8 cellular contexts compared by ENCODE assay signal in the genomic region with DNA sequence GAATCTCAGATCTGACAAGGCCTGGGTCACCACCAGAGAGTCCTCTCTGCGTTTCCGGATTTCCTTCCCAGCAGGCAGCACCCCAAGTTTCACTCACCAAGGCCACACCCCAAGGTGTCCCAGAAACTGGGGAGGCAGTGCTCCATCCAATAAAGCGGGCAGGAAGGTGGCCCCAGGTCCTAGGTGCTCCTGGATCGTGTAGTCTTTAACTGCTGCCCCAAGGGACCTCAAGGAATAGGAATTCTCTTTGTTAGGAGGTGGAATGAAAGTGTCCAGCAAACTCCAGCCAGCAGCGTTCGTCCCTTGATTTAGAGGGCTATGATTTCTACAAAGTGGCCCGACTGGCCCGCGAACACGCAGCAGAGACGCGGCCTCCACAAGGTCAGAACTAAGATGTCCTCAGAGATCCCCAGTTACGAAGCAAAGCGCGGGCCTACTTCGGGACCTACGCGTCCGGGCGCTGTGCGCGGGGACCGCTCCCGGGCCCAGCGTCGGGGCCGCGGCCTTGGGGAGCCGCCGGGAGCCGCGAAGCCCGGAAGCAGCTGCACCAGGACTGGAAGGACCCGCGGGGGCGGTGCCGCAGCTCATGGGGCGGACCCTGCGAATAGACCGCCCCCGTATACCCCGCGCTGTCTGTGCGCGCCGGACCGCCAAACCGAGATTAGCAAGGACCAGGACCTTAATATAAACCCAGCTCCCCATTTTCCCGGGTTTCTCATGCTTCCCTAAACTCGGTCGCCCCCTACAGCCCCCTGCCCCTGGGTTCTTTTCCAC. TPM values are rescaled to one million over a fixed set of nuclear protein-coding genes. Genes with fewer than 3 reads are reported as not detected.
A peak's percentile ranks its signal among the peaks of the same experiment; 100 is the strongest.
DNase-seq lines count a peak whose midpoint lies in the region; ATAC-seq, FAIRE-seq and TF ChIP-seq lines count a peak whose summit lies in the region.

A gene with protein sequence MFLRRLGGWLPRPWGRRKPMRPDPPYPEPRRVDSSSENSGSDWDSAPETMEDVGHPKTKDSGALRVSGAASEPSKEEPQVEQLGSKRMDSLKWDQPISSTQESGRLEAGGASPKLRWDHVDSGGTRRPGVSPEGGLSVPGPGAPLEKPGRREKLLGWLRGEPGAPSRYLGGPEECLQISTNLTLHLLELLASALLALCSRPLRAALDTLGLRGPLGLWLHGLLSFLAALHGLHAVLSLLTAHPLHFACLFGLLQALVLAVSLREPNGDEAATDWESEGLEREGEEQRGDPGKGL (minus strand): TSS at position 555 of the 774 bp plus-strand sequence. CDS start 831 bp downstream, outside the sequence.

- H3K9ac ChIP-seq in smooth muscle cell (ENCODE audit: low read depth): peak within 1 kb of the TSS; percentile 84

- H3F3A ChIP-seq in smooth muscle cell (ENCODE audit: low read depth): peaks cover 12% of the 10 kb centered on the region

- peaks cover 25% of the 10 kb centered on the region for H3K4me1 ChIP-seq in smooth muscle cell (ENCODE audit: low read depth)

- peak within 1 kb of the TSS; percentile 30 for H2AFZ ChIP-seq in smooth muscle cell (ENCODE audit: low read depth)

- peaks cover 29% of the 10 kb centered on the region for H3K36me3 Mint-ChIP-seq in WTC11
- peaks cover 8 to 19% (median 9%) of the 10 kb centered on the region in 3 donors for H3K36me3 Mint-ChIP-seq in immature natural killer cell

- H3K4me1 Mint-ChIP-seq in WTC11: peaks cover 38% of the 10 kb centered on the region
- H3K4me1 Mint-ChIP-seq in immature natural killer cell: peaks cover 76 to 80% of the 10 kb centered on the region in 2 donors

- CTCF ChIA-PET in WTC11 (lab: Charles Lee): interaction anchor here (0.8 to 2.2 kb wide), 17 partner anchors 8 to 292 kb away, joined by 3 to 14 read pairs (median 6); a partner anchor contains a TSS

- POLR2A ChIA-PET in WTC11 (lab: Charles Lee): interaction anchor here (0.7 to 1.4 kb wide), 9 partner anchors 8 to 167 kb away, joined by 3 to 11 read pairs (median 4); a partner anchor contains a TSS

- no peak for TF ChIP-seq CTCF in WTC11 (IDR thresholded peaks at IDR 0.05)
- TF ChIP-seq CTCF in bronchial epithelial cell (IDR thresholded peaks at IDR 0.05; ENCODE audit: insufficient read depth, low read length, severe bottlenecking): no peak
- no peak for TF ChIP-seq CTCF in smooth muscle cell (IDR thresholded peaks at IDR 0.05; ENCODE audit: borderline replicate concordance, insufficient read depth, poor library complexity, severe bottlenecking)

- H3K27ac ChIP-seq in smooth muscle cell (ENCODE audit: low read depth): peak within 1 kb of the TSS; percentile 69

- no peak for FAIRE-seq in bronchial epithelial cell (lab: Jason Lieb, UNC)

- H3K27me3 Mint-ChIP-seq in WTC11 (ENCODE audit: low read depth) (no peaks in the 10 kb centered on the region), immature natural killer cell (ENCODE audit: low read depth in 3 of 3) (peaks cover 9 to 12% (median 9%) of the 10 kb centered on the region in 3 donors)

- H3K9me3 Mint-ChIP-seq in WTC11 (no peaks in the 10 kb centered on the region), immature natural killer cell (no peaks in the 10 kb centered on the region)

- H3K27ac Mint-ChIP-seq in WTC11 (peak within 1 kb of the TSS; percentile 91), immature natural killer cell (peak within 1 kb of the TSS; percentile 83 to 95 (median 92))

- peaks cover 49% of the 10 kb centered on the region for H3K79me2 ChIP-seq in smooth muscle cell (ENCODE audit: low read depth)

- H3K4me2 ChIP-seq in smooth muscle cell: peak within 1 kb of the TSS; percentile 92

- peak; percentile 70 for DNase-seq in GDM1 (lab: John Stamatoyannopoulos, UW)
- peak; percentile 51 for DNase-seq in NCI-H2196 treated with DMSO at 0.1 percent for 48 hours (lab: John Stamatoyannopoulos, UW; ENCODE audit: unreplicated experiment)
- DNase-seq in WTC11 (ENCODE audit: low spot score): peak; percentile 89
- DNase-seq in bronchial epithelial cell (ENCODE audit: low read depth): peak; percentile 62
- peak; percentile 76 to 79 (median 78) for DNase-seq in immature natural killer cell
- peak; percentile 46 for DNase-seq in smooth muscle cell (lab: John Stamatoyannopoulos, UW; ENCODE audit: unreplicated experiment)

- H4K20me1 ChIP-seq in smooth muscle cell (ENCODE audit: low read depth): peaks cover 15% of the 10 kb centered on the region

- WGBS in smooth muscle cell (ENCODE audit: low lambda C conversion rate): 2% methylated on average over 40 of the region's 51 CpGs

- ATAC-seq in HG02763 (IDR thresholded peaks at IDR 0.05; ENCODE audit: unreplicated experiment): peak; percentile 46
- ATAC-seq in WTC11: peak; percentile 83
- ATAC-seq in GM21360 (IDR thresholded peaks at IDR 0.05; ENCODE audit: unreplicated experiment): no peak

- H3K36me3 ChIP-seq in bronchial epithelial cell (ENCODE audit: control insufficient read depth, insufficient read depth, low read length) (peaks cover 6% of the 10 kb centered on the region), smooth muscle cell (ENCODE audit: low read depth) (no peaks in the 10 kb centered on the region)

- H3K4me3 Mint-ChIP-seq in WTC11 (peak within 1 kb of the TSS; percentile 89), immature natural killer cell (peak within 1 kb of the TSS; percentile 87 to 91 (median 90))

- H3K27me3 ChIP-seq in bronchial epithelial cell (ENCODE audit: control insufficient read depth, insufficient read depth, low read length) (no peaks in the 10 kb centered on the region), smooth muscle cell (ENCODE audit: low read depth) (no peaks in the 10 kb centered on the region)

- no peaks in the 10 kb centered on the region for H3K9me3 ChIP-seq in smooth muscle cell (replicated peaks; ENCODE audit: low read depth)

- H3K4me3 ChIP-seq in bronchial epithelial cell (ENCODE audit: low read depth, low read length) (peak within 1 kb of the TSS; percentile 76), smooth muscle cell (peak within 1 kb of the TSS; percentile 74)

TF ChIP-seq in WTC11, 78 proteins besides CTCF, POLR2A, EP300 and RAD21 (continues in another document):
- TF ChIP-seq ZNF138 (CRISPR knock-in tag; conservative IDR thresholded peaks at IDR 0.05) (no peak), PRRX2 (CRISPR knock-in tag; IDR thresholded peaks at IDR 0.05) (peak; percentile 89), FOXK1 (CRISPR knock-in tag; IDR thresholded peaks at IDR 0.05) (0 out of 2 replicates have a peak, but pooled peaks have one; percentile 15), RORB (CRISPR knock-in tag; IDR thresholded peaks at IDR 0.05) (no peak), ZNF219 (CRISPR knock-in tag; IDR thresholded peaks at IDR 0.05; ENCODE audit: borderline replicate concordance) (no peak), ZNF232 (CRISPR knock-in tag; IDR thresholded peaks at IDR 0.05) (0 out of 2 replicates have a peak, but pooled peaks have one; percentile 8), GTF2I (CRISPR knock-in tag; conservative IDR thresholded peaks at IDR 0.05) (no peak), ZNF263 (CRISPR knock-in tag; IDR thresholded peaks at IDR 0.05; ENCODE audit: low read depth) (no peak), GRHL2 (CRISPR knock-in tag; IDR thresholded peaks at IDR 0.05; ENCODE audit: insufficient replicate concordance, severe bottlenecking) (no peak), CBFB (CRISPR knock-in tag; IDR thresholded peaks at IDR 0.05; ENCODE audit: low read depth) (no peak), MXD4 (CRISPR knock-in tag; IDR thresholded peaks at IDR 0.05; ENCODE audit: borderline replicate concordance) (no peak), ZNF121 (CRISPR knock-in tag; IDR thresholded peaks at IDR 0.05) (no peak), NFATC4 (CRISPR knock-in tag; IDR thresholded peaks at IDR 0.05) (peak; percentile 81), TEAD1 (CRISPR knock-in tag; IDR thresholded peaks at IDR 0.05) (peak; percentile 53; the same call in 1 of the 2 replicates)
- TF ChIP-seq, protein P1, sequence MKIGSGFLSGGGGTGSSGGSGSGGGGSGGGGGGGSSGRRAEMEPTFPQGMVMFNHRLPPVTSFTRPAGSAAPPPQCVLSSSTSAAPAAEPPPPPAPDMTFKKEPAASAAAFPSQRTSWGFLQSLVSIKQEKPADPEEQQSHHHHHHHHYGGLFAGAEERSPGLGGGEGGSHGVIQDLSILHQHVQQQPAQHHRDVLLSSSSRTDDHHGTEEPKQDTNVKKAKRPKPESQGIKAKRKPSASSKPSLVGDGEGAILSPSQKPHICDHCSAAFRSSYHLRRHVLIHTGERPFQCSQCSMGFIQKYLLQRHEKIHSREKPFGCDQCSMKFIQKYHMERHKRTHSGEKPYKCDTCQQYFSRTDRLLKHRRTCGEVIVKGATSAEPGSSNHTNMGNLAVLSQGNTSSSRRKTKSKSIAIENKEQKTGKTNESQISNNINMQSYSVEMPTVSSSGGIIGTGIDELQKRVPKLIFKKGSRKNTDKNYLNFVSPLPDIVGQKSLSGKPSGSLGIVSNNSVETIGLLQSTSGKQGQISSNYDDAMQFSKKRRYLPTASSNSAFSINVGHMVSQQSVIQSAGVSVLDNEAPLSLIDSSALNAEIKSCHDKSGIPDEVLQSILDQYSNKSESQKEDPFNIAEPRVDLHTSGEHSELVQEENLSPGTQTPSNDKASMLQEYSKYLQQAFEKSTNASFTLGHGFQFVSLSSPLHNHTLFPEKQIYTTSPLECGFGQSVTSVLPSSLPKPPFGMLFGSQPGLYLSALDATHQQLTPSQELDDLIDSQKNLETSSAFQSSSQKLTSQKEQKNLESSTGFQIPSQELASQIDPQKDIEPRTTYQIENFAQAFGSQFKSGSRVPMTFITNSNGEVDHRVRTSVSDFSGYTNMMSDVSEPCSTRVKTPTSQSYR (CRISPR knock-in tag; IDR thresholded peaks at IDR 0.05): no peak
- TF ChIP-seq, protein P2, sequence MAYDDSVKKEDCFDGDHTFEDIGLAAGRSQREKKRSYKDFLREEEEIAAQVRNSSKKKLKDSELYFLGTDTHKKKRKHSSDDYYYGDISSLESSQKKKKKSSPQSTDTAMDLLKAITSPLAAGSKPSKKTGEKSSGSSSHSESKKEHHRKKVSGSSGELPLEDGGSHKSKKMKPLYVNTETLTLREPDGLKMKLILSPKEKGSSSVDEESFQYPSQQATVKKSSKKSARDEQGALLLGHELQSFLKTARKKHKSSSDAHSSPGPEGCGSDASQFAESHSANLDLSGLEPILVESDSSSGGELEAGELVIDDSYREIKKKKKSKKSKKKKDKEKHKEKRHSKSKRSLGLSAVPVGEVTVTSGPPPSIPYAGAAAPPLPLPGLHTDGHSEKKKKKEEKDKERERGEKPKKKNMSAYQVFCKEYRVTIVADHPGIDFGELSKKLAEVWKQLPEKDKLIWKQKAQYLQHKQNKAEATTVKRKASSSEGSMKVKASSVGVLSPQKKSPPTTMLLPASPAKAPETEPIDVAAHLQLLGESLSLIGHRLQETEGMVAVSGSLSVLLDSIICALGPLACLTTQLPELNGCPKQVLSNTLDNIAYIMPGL (CRISPR knock-in tag; IDR thresholded peaks at IDR 0.05): peak; percentile 83

RNA-seq across cellular contexts. Expression of the gene that starts here (rescaled TPM):
- total RNA-seq in WTC11 (2021): 14.0 to 16.3 TPM (median 14.3 TPM) in 3 replicates
- total RNA-seq in bronchial epithelial cell: 28.4 and 30.5 TPM in 2 replicates
- polyA plus RNA-seq in immature natural killer cell: 10 to 100 TPM; 23.6 to 41.6 (median 26.3) TPM
- 7.1 and 8.9 TPM in 2 replicates for total RNA-seq in smooth muscle cell
- polyA plus RNA-seq in smooth muscle cell: 15.5 and 20.1 TPM in 2 replicates
